20 cellular contexts compared by ENCODE assay signal in genomic region chr17:82674656-82675475, GRCh38.
DNase-seq lines count a peak whose midpoint lies in the region; ATAC-seq, FAIRE-seq and TF ChIP-seq lines count a peak whose summit lies in the region.
"Had no signal": no experiment of that assay in that cellular context is flagged by ENCODE, and none has a peak within 500 bp of the region (broad histone marks: within the 10 kb centered on the region; RNA-seq: fewer than 3 reads in every experiment).

No MANE protein-coding gene starts in this region.

- H3K36me3 ChIP-seq in mucosa of rectum (ENCODE audit: control insufficient read depth in 2 of 2, insufficient read depth in 2 of 2, low read length in 2 of 2) (no peaks in the 10 kb centered on the region), MM.1S (replicated peaks; ENCODE audit: insufficient read depth, low read length) (no peaks in the 10 kb centered on the region)
- H3K36me3 ChIP-seq: esophagus squamous epithelium, SJSA1 had no signal

- no peak overlapping the region for H3K9ac ChIP-seq in mucosa of rectum (ENCODE audit: low read depth in 1 of 2, low read length in 2 of 2)
- no peak overlapping the region for H3K9ac ChIP-seq in MM.1S (ENCODE audit: low read length)
- H3K9ac ChIP-seq: KMS-11 had no signal

- no peak overlapping the region for H3K4me3 ChIP-seq in mucosa of rectum (ENCODE audit: low read length in 2 of 2)
- no peak overlapping the region for H3K4me3 ChIP-seq in MM.1S (ENCODE audit: low read length)
- H3K4me3 ChIP-seq: esophagus squamous epithelium, SJSA1, stomach had no signal

- H3K27ac ChIP-seq in mucosa of rectum (ENCODE audit: low read depth in 2 of 2, low read length in 2 of 2), result peak overlapping the region; percentile 3 to 18
- no peak overlapping the region for H3K27ac ChIP-seq in MM.1S (ENCODE audit: low read length)
- H3K27ac ChIP-seq: esophagus squamous epithelium, KMS-11, SJSA1, stomach had no signal

- no peaks in the 10 kb centered on the region for H3K79me2 ChIP-seq in MM.1S (ENCODE audit: low read length)

- TF ChIP-seq CTCF in MM.1S (IDR thresholded peaks at IDR 0.05; ENCODE audit: low read length), result no peak

- H3K27me3 ChIP-seq in mucosa of rectum (ENCODE audit: control insufficient read depth in 2 of 2, insufficient read depth in 2 of 2, low read length in 2 of 2) (no peaks in the 10 kb centered on the region), MM.1S (replicated peaks; ENCODE audit: insufficient read depth, low read length) (no peaks in the 10 kb centered on the region)
- H3K27me3 ChIP-seq: esophagus squamous epithelium, SJSA1, stomach had no signal

- FAIRE-seq in urothelium cell line (lab: Jason Lieb, UNC), result no peak

- H3K4me1 ChIP-seq in mucosa of rectum (ENCODE audit: control insufficient read depth in 2 of 2, insufficient read depth in 2 of 2, low read length in 2 of 2), result peaks cover 19 to 30% of the 10 kb centered on the region in 2 donors
- H3K4me1 ChIP-seq in MM.1S (ENCODE audit: low read length), result no peaks in the 10 kb centered on the region
- H3K4me1 ChIP-seq: SJSA1 had no signal

- H4K20me1 ChIP-seq in MM.1S (ENCODE audit: insufficient read depth, low read length), result no peaks in the 10 kb centered on the region

- no peak overlapping the region for H2AFZ ChIP-seq in MM.1S (ENCODE audit: low read length)

- H3K4me2 ChIP-seq in MM.1S (ENCODE audit: low read depth, low read length), result no peak overlapping the region
- H3K4me2 ChIP-seq: KMS-11 had no signal

- no peaks in the 10 kb centered on the region for H3F3A ChIP-seq in MM.1S (ENCODE audit: insufficient read depth, low read length)

- ATAC-seq in HG03432 (IDR thresholded peaks at IDR 0.05; ENCODE audit: unreplicated experiment) (no peak), GM21447 (IDR thresholded peaks at IDR 0.05; ENCODE audit: unreplicated experiment) (no peak)
- ATAC-seq: activated CD4-positive, alpha-beta T cell treated with anti-CD3 and anti-CD28 coated beads for 36 hours; natural killer cell treated with Interleukin-12 subunit alpha and Interleukin-12 subunit beta and Interleukin-15 and Interleukin-18, amount 100 ng/mL, for 72 hours had no signal

- H3K9me3 ChIP-seq in mucosa of rectum (ENCODE audit: control insufficient read depth in 2 of 2, low read length in 2 of 2) (no peaks in the 10 kb centered on the region), MM.1S (replicated peaks; ENCODE audit: insufficient read depth, low read length) (no peaks in the 10 kb centered on the region)
- H3K9me3 ChIP-seq: esophagus squamous epithelium, SJSA1, stomach had no signal

- no peaks in the 10 kb centered on the region for H3K9me2 ChIP-seq in MM.1S (replicated peaks; ENCODE audit: insufficient read depth, low read length)

- DNase-seq in C1 segment of cervical spinal cord (lab: John Stamatoyannopoulos, UW) (peak in 8 of 14 donors; percentile 39 to 88 (median 50)), amygdala (lab: John Stamatoyannopoulos, UW) (peak in 29 of 56 donors; percentile 17 to 90 (median 51)), globus pallidus (ENCODE audit: low spot score) (peak; percentile 94), urothelium cell line (ENCODE audit: low spot score) (no peak), MM.1S (no peak)
- DNase-seq: activated CD4-positive, alpha-beta T cell treated with anti-CD3 and anti-CD28 coated beads for 36 hours; activated CD8-positive, alpha-beta memory T cell treated with anti-CD3 and anti-CD28 coated beads, Interleukin-2, amount 50 U/mL, for 4 hours; activated naive CD4-positive, alpha-beta T cell treated with Interleukin-2 at 50 U/mL for 16 hours; EL; esophagus squamous epithelium; left cardiac atrium; NCI-H1092 treated with DMSO at 0.1 percent for 48 hours; stomach; T1000 had no signal

Comparison
In these comparisons a context has a peak if more than half of its experiments do, and no peak if none do; other contexts are left out.
1. DNase-seq: peak in C1 segment of cervical spinal cord (8 of 14), amygdala (29 of 56) and globus pallidus (single experiment); none in urothelium cell line (single experiment) and MM.1S (single experiment).